In the genomic region with DNA sequence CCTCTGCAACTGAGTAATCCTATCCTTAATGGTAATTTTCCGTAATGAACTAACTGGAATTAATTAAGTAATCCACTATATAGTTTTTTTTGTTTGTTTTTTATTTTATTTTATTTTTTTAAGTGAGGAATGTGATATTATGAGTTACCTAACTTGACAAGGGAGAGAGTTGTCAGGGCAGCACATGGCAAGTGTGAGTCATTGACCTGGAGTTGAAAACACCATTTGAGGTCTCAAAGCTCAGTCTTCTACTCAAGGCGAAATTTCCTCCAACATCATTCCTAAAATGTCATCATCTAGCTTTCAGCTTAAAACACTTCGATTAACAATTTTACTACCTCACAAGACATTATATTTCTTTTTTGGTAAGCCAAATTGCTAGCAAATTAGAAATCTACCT, we compare ENCODE assay signal across 4 cellular contexts.
TF ChIP-seq lines count a peak whose summit lies in the region.

No MANE protein-coding gene starts in this region.

TF ChIP-seq in SK-N-SH, 30 proteins besides CTCF, POLR2A, EP300 and RAD21:
- peak; percentile 14; the same call in 1 of the 2 replicates for TF ChIP-seq FOSL2 (IDR thresholded peaks at IDR 0.05; ENCODE audit: borderline replicate concordance, low read depth)
- TF ChIP-seq, protein P1, sequence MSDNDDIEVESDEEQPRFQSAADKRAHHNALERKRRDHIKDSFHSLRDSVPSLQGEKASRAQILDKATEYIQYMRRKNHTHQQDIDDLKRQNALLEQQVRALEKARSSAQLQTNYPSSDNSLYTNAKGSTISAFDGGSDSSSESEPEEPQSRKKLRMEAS (IDR thresholded peaks at IDR 0.05; ENCODE audit: low read depth) = 0 out of 2 replicates have a peak, but pooled peaks have one; percentile 32
- TF ChIP-seq, protein P2, sequence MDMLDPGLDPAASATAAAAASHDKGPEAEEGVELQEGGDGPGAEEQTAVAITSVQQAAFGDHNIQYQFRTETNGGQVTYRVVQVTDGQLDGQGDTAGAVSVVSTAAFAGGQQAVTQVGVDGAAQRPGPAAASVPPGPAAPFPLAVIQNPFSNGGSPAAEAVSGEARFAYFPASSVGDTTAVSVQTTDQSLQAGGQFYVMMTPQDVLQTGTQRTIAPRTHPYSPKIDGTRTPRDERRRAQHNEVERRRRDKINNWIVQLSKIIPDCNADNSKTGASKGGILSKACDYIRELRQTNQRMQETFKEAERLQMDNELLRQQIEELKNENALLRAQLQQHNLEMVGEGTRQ (IDR thresholded peaks at IDR 0.05; ENCODE audit: borderline replicate concordance, low read depth, low read length) = no peak
- no peak for TF ChIP-seq GATA2 (CRISPR knock-in tag; IDR thresholded peaks at IDR 0.05)

TF ChIP-seq in SK-N-SH treated with all-trans-retinoic acid at 6 μM for 48 hours, 23 proteins besides CTCF, POLR2A, EP300 and RAD21 (continues in another document):
- TF ChIP-seq TCF4 (CRISPR knock-in tag; IDR thresholded peaks at IDR 0.05; ENCODE audit: borderline replicate concordance) = no peak
- no peak for TF ChIP-seq ZFP30 (CRISPR knock-in tag; IDR thresholded peaks at IDR 0.05)
- TF ChIP-seq, protein P3, sequence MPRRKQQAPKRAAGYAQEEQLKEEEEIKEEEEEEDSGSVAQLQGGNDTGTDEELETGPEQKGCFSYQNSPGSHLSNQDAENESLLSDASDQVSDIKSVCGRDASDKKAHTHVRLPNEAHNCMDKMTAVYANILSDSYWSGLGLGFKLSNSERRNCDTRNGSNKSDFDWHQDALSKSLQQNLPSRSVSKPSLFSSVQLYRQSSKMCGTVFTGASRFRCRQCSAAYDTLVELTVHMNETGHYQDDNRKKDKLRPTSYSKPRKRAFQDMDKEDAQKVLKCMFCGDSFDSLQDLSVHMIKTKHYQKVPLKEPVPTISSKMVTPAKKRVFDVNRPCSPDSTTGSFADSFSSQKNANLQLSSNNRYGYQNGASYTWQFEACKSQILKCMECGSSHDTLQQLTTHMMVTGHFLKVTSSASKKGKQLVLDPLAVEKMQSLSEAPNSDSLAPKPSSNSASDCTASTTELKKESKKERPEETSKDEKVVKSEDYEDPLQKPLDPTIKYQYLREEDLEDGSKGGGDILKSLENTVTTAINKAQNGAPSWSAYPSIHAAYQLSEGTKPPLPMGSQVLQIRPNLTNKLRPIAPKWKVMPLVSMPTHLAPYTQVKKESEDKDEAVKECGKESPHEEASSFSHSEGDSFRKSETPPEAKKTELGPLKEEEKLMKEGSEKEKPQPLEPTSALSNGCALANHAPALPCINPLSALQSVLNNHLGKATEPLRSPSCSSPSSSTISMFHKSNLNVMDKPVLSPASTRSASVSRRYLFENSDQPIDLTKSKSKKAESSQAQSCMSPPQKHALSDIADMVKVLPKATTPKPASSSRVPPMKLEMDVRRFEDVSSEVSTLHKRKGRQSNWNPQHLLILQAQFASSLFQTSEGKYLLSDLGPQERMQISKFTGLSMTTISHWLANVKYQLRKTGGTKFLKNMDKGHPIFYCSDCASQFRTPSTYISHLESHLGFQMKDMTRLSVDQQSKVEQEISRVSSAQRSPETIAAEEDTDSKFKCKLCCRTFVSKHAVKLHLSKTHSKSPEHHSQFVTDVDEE (CRISPR knock-in tag; IDR thresholded peaks at IDR 0.05) = no peak
- TF ChIP-seq ZC3H10 (CRISPR knock-in tag; IDR thresholded peaks at IDR 0.05) = no peak
- TF ChIP-seq, protein P4, sequence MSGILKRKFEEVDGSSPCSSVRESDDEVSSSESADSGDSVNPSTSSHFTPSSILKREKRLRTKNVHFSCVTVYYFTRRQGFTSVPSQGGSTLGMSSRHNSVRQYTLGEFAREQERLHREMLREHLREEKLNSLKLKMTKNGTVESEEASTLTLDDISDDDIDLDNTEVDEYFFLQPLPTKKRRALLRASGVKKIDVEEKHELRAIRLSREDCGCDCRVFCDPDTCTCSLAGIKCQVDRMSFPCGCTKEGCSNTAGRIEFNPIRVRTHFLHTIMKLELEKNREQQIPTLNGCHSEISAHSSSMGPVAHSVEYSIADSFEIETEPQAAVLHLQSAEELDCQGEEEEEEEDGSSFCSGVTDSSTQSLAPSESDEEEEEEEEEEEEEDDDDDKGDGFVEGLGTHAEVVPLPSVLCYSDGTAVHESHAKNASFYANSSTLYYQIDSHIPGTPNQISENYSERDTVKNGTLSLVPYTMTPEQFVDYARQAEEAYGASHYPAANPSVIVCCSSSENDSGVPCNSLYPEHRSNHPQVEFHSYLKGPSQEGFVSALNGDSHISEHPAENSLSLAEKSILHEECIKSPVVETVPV (CRISPR knock-in tag; IDR thresholded peaks at IDR 0.05) = no peak
- no peak for TF ChIP-seq ZNF8 (CRISPR knock-in tag; IDR thresholded peaks at IDR 0.05)
- TF ChIP-seq PPARA (CRISPR knock-in tag; IDR thresholded peaks at IDR 0.05; ENCODE audit: borderline replicate concordance) = no peak
- TF ChIP-seq, protein P5, sequence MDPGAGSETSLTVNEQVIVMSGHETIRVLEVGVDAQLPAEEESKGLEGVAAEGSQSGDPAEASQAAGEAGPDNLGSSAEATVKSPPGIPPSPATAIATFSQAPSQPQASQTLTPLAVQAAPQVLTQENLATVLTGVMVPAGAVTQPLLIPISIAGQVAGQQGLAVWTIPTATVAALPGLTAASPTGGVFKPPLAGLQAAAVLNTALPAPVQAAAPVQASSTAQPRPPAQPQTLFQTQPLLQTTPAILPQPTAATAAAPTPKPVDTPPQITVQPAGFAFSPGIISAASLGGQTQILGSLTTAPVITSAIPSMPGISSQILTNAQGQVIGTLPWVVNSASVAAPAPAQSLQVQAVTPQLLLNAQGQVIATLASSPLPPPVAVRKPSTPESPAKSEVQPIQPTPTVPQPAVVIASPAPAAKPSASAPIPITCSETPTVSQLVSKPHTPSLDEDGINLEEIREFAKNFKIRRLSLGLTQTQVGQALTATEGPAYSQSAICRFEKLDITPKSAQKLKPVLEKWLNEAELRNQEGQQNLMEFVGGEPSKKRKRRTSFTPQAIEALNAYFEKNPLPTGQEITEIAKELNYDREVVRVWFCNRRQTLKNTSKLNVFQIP (CRISPR knock-in tag; IDR thresholded peaks at IDR 0.05; ENCODE audit: borderline replicate concordance, low read depth) = no peak
- no peak for TF ChIP-seq BACH2 (CRISPR knock-in tag; IDR thresholded peaks at IDR 0.05; ENCODE audit: borderline replicate concordance)

TF ChIP-seq in H1, 55 proteins besides CTCF, POLR2A, EP300 and RAD21:
- no peak for TF ChIP-seq CREB1 (IDR thresholded peaks at IDR 0.05)
- TF ChIP-seq, protein P1 (IDR thresholded peaks at IDR 0.05) = 0 out of 2 replicates have a peak, but pooled peaks have one; percentile 24

TF ChIP-seq in WTC11, 78 proteins besides CTCF, POLR2A, EP300 and RAD21:
- TF ChIP-seq JUN (CRISPR knock-in tag; IDR thresholded peaks at IDR 0.05) (no peak), SP1 (CRISPR knock-in tag; conservative IDR thresholded peaks at IDR 0.05) (no peak), HMGA2 (CRISPR knock-in tag; IDR thresholded peaks at IDR 0.05) (no peak), ZNF423 (CRISPR knock-in tag; IDR thresholded peaks at IDR 0.05) (no peak), FOXK1 (CRISPR knock-in tag; IDR thresholded peaks at IDR 0.05) (no peak), GTF2I (CRISPR knock-in tag; conservative IDR thresholded peaks at IDR 0.05) (no peak), GRHL2 (CRISPR knock-in tag; IDR thresholded peaks at IDR 0.05; ENCODE audit: insufficient replicate concordance, severe bottlenecking) (no peak), CBFB (CRISPR knock-in tag; IDR thresholded peaks at IDR 0.05; ENCODE audit: low read depth) (no peak), ATF1 (CRISPR knock-in tag; IDR thresholded peaks at IDR 0.05) (no peak), JAZF1 (CRISPR knock-in tag; IDR thresholded peaks at IDR 0.05) (no peak)
- TF ChIP-seq, protein P6, sequence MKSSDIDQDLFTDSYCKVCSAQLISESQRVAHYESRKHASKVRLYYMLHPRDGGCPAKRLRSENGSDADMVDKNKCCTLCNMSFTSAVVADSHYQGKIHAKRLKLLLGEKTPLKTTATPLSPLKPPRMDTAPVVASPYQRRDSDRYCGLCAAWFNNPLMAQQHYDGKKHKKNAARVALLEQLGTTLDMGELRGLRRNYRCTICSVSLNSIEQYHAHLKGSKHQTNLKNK (CRISPR knock-in tag; IDR thresholded peaks at IDR 0.05) = no peak
- TF ChIP-seq, protein P7, sequence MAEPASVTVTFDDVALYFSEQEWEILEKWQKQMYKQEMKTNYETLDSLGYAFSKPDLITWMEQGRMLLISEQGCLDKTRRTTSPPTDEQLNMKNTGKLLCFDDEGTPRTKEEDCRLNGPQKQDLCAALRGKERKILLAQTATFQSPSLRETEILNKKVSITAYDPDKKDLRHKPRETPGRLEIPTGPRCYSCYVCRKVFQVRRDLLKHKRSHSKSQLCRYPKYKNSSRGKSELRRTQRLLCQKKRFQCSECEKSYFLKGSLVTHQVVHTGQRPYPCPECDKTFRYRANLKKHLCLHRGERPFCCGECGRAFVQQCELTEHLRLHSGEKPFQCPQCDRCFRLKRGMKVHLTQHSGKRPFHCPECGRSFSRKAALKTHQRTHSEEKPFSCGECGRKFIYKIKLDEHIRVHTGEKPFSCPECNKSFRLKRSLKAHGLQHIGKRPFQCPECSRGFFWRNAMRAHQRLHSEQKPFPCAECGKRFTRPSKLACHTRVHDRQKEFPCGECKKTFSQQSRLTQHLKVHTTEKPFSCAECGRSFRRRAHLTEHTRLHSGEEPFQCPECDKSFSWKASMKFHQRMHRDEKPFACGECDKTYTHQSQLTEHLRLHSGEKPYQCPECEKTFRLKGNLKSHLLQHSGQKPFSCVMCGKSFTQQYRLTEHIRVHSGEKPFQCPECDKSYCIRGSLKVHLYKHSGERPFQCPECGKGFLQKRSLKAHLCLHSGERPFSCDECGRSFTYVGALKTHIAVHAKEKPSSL (CRISPR knock-in tag; conservative IDR thresholded peaks at IDR 0.05) = no peak
- TF ChIP-seq, protein P8, sequence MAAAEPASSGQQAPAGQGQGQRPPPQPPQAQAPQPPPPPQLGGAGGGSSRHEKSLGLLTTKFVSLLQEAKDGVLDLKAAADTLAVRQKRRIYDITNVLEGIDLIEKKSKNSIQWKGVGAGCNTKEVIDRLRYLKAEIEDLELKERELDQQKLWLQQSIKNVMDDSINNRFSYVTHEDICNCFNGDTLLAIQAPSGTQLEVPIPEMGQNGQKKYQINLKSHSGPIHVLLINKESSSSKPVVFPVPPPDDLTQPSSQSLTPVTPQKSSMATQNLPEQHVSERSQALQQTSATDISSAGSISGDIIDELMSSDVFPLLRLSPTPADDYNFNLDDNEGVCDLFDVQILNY (CRISPR knock-in tag; IDR thresholded peaks at IDR 0.05) = no peak
